Comparison of ENCODE assay signal across 8 cellular contexts in the genomic region with DNA sequence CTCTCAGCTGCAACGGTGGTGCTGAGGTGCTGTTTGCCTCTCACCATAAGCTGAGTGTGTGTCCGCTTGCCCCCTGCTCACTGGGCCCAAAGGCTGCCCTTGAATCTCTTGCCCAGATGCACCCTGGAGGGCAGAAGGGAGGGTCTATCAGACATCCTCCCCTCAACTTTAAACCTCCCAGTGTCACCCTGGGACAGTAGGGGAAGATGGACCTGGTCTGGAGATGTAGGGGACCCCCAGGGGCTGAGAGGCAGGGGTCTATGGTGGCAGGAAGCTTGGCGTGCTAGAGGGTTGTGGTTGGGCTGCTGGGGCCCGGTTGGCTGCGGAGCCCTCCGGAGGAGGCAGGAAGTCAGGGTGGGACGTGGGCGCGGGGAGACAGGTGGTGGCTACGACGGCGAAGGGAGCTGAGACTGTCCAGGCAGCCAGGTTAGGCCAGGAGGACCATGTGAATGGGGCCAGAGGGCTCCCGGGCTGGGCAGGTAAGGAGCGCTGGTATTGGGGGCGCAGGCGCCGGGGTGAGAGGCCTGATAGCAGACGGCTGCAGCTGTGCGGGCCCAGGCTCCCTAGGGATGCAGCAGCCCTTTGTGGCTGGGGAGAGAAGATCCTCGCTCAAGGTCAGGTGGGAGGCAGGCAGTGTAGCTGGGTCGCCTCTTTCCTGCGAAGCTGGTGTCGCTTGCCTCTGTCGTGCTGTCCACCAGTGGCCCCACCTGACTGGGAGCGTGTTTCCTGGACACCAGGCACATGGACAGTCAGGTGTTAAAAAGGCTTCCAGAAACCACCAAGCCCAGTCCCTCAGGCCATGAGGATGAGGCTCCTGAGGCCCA. TPM values are rescaled to one million over a fixed set of nuclear protein-coding genes. Genes with fewer than 3 reads are reported as not detected.
DNase-seq lines count a peak whose midpoint lies in the region; ATAC-seq and TF ChIP-seq lines count a peak whose summit lies in the region.

Gene LCK, plus strand, starts transcription at position 373 of the 824 bp plus-strand sequence. CDS start 23,065 bp downstream, outside the sequence.

- no TSS peak for BruUV-seq in PC-9 (replicated peaks; lab: Mats Ljungman, UMichigan)

- H3K4me2 ChIP-seq in MM.1S (ENCODE audit: low read depth, low read length) (peak within 1 kb of the TSS; percentile 93), PC-9 (no peak within 1 kb of the TSS)

- H3K9me2 ChIP-seq in MM.1S (replicated peaks; ENCODE audit: insufficient read depth, low read length) (no peaks in the 10 kb centered on the region), PC-9 (ENCODE audit: insufficient read depth) (no peaks in the 10 kb centered on the region)

- POLR2A ChIA-PET in PC-9 (lab: Charles Lee; ENCODE audit: unreplicated experiment), result no interaction called here

- peak within 1 kb of the TSS; percentile 65 for H2AFZ ChIP-seq in MM.1S (ENCODE audit: low read length)
- no peak within 1 kb of the TSS for H2AFZ ChIP-seq in PC-9

- no peaks in the 10 kb centered on the region for H3K36me3 ChIP-seq in MM.1S (replicated peaks; ENCODE audit: insufficient read depth, low read length)
- H3K36me3 ChIP-seq in mucosa of stomach (ENCODE audit: control insufficient read depth, insufficient read depth, low read length), result no peaks in the 10 kb centered on the region
- H3K36me3 ChIP-seq in thyroid gland, result no peaks in the 10 kb centered on the region
- no peaks in the 10 kb centered on the region for H3K36me3 ChIP-seq in PC-9 (ENCODE audit: low read depth)

- H3K27ac ChIP-seq in MM.1S (ENCODE audit: low read length), result peak within 1 kb of the TSS; percentile 99
- peak within 1 kb of the TSS; percentile 51 to 79 (median 67) for H3K27ac ChIP-seq in thyroid gland
- no peak within 1 kb of the TSS for H3K27ac ChIP-seq in PC-9

- WGBS in thyroid gland, 2 donors, result 86 to 88% methylated on average over 21 to 24 of the region's 25 CpGs

- no peak for TF ChIP-seq CTCF in MM.1S (IDR thresholded peaks at IDR 0.05; ENCODE audit: low read length)
- no peak for TF ChIP-seq CTCF in thyroid gland (IDR thresholded peaks at IDR 0.05)
- TF ChIP-seq CTCF in PC-9 (conservative IDR thresholded peaks at IDR 0.05), result no peak

- no peaks in the 10 kb centered on the region for H3K27me3 ChIP-seq in MM.1S (replicated peaks; ENCODE audit: insufficient read depth, low read length)
- H3K27me3 ChIP-seq in mucosa of stomach (ENCODE audit: control insufficient read depth, insufficient read depth, low read length), result no peaks in the 10 kb centered on the region
- H3K27me3 ChIP-seq in thyroid gland, result no peaks in the 10 kb centered on the region
- H3K27me3 ChIP-seq in PC-9 (ENCODE audit: insufficient read depth, low read depth), result no peaks in the 10 kb centered on the region

- ATAC-seq in HG03342 (IDR thresholded peaks at IDR 0.05; ENCODE audit: unreplicated experiment), result no peak

- peaks cover 24% of the 10 kb centered on the region for H3F3A ChIP-seq in MM.1S (ENCODE audit: insufficient read depth, low read length)
- H3F3A ChIP-seq in PC-9 (ENCODE audit: insufficient read depth, low read depth), result no peaks in the 10 kb centered on the region

- H3K9me3 ChIP-seq in MM.1S (replicated peaks; ENCODE audit: insufficient read depth, low read length) (no peaks in the 10 kb centered on the region), mucosa of stomach (ENCODE audit: control insufficient read depth, low read length) (no peaks in the 10 kb centered on the region), thyroid gland (no peaks in the 10 kb centered on the region), PC-9 (ENCODE audit: insufficient read depth, low read depth) (no peaks in the 10 kb centered on the region)

- H3K9ac ChIP-seq in MM.1S (ENCODE audit: low read length) (peak within 1 kb of the TSS; percentile 86), mucosa of stomach (ENCODE audit: low read length) (peak within 1 kb of the TSS; percentile 25)

- CTCF ChIA-PET in PC-9 (lab: Charles Lee), result no interaction called here

- intact Hi-C loops in thyroid gland (cut with DNase I), result no loop called here
- intact Hi-C loops in PC-9 (cut with micrococcal nuclease; ENCODE audit: unreplicated experiment), result no loop called here

- H3K79me2 ChIP-seq in MM.1S (ENCODE audit: low read length) (no peaks in the 10 kb centered on the region), PC-9 (ENCODE audit: low read depth) (no peaks in the 10 kb centered on the region)

- no peak for TF ChIP-seq POLR2A in thyroid gland (IDR thresholded peaks at IDR 0.05)

- DNase-seq in MM.1S (no peak), activated T-helper 1 cell treated with Interleukin-2 at 50 U/mL for 16 hours (ENCODE audit: low read depth) (peak; percentile 60), thyroid gland (no peak), PC-9 (no peak), HT-29 (ENCODE audit: low spot score) (no peak), NCI-H2196 (lab: John Stamatoyannopoulos, UW; ENCODE audit: unreplicated experiment) (no peak)

- H4K20me1 ChIP-seq in MM.1S (ENCODE audit: insufficient read depth, low read length), result no peaks in the 10 kb centered on the region
- H4K20me1 ChIP-seq in PC-9 (ENCODE audit: insufficient read depth), result no peaks in the 10 kb centered on the region

- H3K4me1 ChIP-seq in MM.1S (ENCODE audit: low read length) (peaks cover 41% of the 10 kb centered on the region), mucosa of stomach (ENCODE audit: control insufficient read depth, insufficient read depth, low read length) (peaks cover 12% of the 10 kb centered on the region), thyroid gland (peaks cover 17 to 45% of the 10 kb centered on the region in 2 donors), PC-9 (replicated peaks; ENCODE audit: insufficient read depth) (no peaks in the 10 kb centered on the region)

- H3K4me3 ChIP-seq in MM.1S (ENCODE audit: low read length) (0 out of 2 replicates have a peak within 1 kb of the TSS, but pooled peaks have one; percentile 4), mucosa of stomach (ENCODE audit: low read length) (no peak within 1 kb of the TSS), thyroid gland (replicated peaks in 1 of 3) (no peak within 1 kb of the TSS), PC-9 (no peak within 1 kb of the TSS)

RNA-seq across cellular contexts. Expression of gene LCK, which starts in this region (rescaled TPM):
- total RNA-seq in thyroid gland (1 to 10 TPM; 2.2 to 4.0 (median 3.5) TPM), PC-9 (2021) (2.0 and 2.6 TPM in 2 replicates)
- 0.33 and 0.76 TPM in 2 replicates for total RNA-seq in HT-29 (2014; rRNA removed; shearing (Covaris generic))
